1 cellular context compared by ENCODE assay signal in the genomic region with DNA sequence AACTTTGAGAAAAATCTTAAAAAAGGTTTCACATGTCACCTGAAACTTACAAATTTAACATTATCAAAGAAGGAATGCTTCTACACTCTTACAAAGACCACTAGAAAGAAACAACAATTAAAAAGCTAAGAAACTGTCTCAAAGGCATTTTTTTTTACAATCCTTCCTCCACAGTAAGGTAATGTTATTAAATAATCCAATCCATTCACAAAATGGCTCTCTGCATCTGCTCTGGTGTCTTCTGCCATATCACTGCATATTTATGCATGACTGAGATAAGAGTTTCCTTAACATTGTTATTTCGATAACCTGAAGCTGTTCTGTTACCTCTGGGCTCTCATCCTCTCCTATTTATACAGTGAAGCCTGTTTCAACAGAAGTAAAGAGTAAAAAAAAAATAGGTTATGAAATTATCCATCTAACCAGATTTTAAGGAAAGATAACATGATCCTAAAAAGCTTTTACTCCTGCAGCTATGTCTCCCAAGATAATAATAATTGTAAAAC.
TF ChIP-seq lines count a peak whose summit lies in the region.

No MANE protein-coding gene starts in this region.

TF ChIP-seq in GM23338, 12 proteins besides CTCF, POLR2A, EP300 and RAD21:
- TF ChIP-seq, protein P1, sequence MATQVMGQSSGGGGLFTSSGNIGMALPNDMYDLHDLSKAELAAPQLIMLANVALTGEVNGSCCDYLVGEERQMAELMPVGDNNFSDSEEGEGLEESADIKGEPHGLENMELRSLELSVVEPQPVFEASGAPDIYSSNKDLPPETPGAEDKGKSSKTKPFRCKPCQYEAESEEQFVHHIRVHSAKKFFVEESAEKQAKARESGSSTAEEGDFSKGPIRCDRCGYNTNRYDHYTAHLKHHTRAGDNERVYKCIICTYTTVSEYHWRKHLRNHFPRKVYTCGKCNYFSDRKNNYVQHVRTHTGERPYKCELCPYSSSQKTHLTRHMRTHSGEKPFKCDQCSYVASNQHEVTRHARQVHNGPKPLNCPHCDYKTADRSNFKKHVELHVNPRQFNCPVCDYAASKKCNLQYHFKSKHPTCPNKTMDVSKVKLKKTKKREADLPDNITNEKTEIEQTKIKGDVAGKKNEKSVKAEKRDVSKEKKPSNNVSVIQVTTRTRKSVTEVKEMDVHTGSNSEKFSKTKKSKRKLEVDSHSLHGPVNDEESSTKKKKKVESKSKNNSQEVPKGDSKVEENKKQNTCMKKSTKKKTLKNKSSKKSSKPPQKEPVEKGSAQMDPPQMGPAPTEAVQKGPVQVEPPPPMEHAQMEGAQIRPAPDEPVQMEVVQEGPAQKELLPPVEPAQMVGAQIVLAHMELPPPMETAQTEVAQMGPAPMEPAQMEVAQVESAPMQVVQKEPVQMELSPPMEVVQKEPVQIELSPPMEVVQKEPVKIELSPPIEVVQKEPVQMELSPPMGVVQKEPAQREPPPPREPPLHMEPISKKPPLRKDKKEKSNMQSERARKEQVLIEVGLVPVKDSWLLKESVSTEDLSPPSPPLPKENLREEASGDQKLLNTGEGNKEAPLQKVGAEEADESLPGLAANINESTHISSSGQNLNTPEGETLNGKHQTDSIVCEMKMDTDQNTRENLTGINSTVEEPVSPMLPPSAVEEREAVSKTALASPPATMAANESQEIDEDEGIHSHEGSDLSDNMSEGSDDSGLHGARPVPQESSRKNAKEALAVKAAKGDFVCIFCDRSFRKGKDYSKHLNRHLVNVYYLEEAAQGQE (IDR thresholded peaks at IDR 0.05; ENCODE audit: unreplicated experiment) = no peak
